ENCODE assay signal across 10 cellular contexts in genomic region chr4:142976482-142976881, GRCh38.
"Had no signal": no experiment of that assay in that cellular context is flagged by ENCODE, and none has a peak within 500 bp of the region (broad histone marks: within the 10 kb centered on the region; RNA-seq: fewer than 3 reads in every experiment).

No MANE protein-coding gene starts in this region.

- ATAC-seq: GM23338, HCT116 had no signal

- FAIRE-seq: H1, H54 had no signal

- DNase-seq: HFFc6, IMR-90, KBM-7 had no signal

- H3K4me3 ChIP-seq: GM23338, HAP-1 had no signal

- H3K27ac ChIP-seq: HL-60, KMS-11 had no signal

- H3K4me3 Mint-ChIP-seq: GM23338, HFFc6 had no signal

- H3K36me3 ChIP-seq: HAP-1 had no signal

- H2AFZ ChIP-seq: GM23338 had no signal

- H3K9me3 Mint-ChIP-seq: GM23338, HFFc6 had no signal

- H3K9me3 ChIP-seq: HAP-1 had no signal

- H3K4me2 ChIP-seq: GM23338, KMS-11 had no signal

- H3K9ac ChIP-seq: KMS-11 had no signal

- H3K27ac Mint-ChIP-seq: GM23338, HFFc6 had no signal
